ENCODE assay signal across 8 cellular contexts in genomic region chr6:168035098-168035660, GRCh38. TPM values are rescaled to one million over a fixed set of nuclear protein-coding genes. Genes with fewer than 3 reads are reported as not detected.
A peak's percentile ranks its signal among the peaks of the same experiment; 100 is the strongest.
DNase-seq lines count a peak whose midpoint lies in the region; ATAC-seq and TF ChIP-seq lines count a peak whose summit lies in the region.

No MANE protein-coding gene starts in this region.

- H3K4me1 Mint-ChIP-seq in naive thymus-derived CD8-positive, alpha-beta T cell = peaks cover 0 to 16% (median 5%) of the 10 kb centered on the region in 4 donors

- no peak for ATAC-seq in naive thymus-derived CD8-positive, alpha-beta T cell
- ATAC-seq in HG02763 (IDR thresholded peaks at IDR 0.05; ENCODE audit: unreplicated experiment) (no peak), HG03280 (IDR thresholded peaks at IDR 0.05; ENCODE audit: unreplicated experiment) (no peak)

- H3K27me3 Mint-ChIP-seq in naive thymus-derived CD8-positive, alpha-beta T cell = peaks cover 18 to 73% (median 42%) of the 10 kb centered on the region in 5 donors

- peaks cover 0 to 46% (median 17%) of the 10 kb centered on the region in 9 donors for H3K9me3 Mint-ChIP-seq in naive thymus-derived CD8-positive, alpha-beta T cell

- DNase-seq in NCI-H82 (lab: John Stamatoyannopoulos, UW) = peak; percentile 53
- no peak for DNase-seq in NCI-H82 treated with DMSO at 0.1 percent for 48 hours (lab: John Stamatoyannopoulos, UW; ENCODE audit: unreplicated experiment)
- peak; percentile 19 for DNase-seq in RPMI8226
- peak; percentile 89 for DNase-seq in fibroblast of pulmonary artery (ENCODE audit: low read depth)
- DNase-seq in naive thymus-derived CD8-positive, alpha-beta T cell = no peak
- DNase-seq in COLO829 (ENCODE audit: low spot score) = no peak

- peaks cover 5 to 16% (median 15%) of the 10 kb centered on the region in 3 donors for H3K36me3 Mint-ChIP-seq in naive thymus-derived CD8-positive, alpha-beta T cell

- peak overlapping the region; percentile 54 for H3K4me3 ChIP-seq in fibroblast of pulmonary artery (replicated peaks; ENCODE audit: low read depth, low read length)

- peak overlapping the region in 1 of 10 donors; percentile 77 for H3K27ac Mint-ChIP-seq in naive thymus-derived CD8-positive, alpha-beta T cell

- H3K4me3 Mint-ChIP-seq in naive thymus-derived CD8-positive, alpha-beta T cell = peak overlapping the region in 7 of 10 donors; percentile 7 to 72 (median 60)

- no peak for TF ChIP-seq CTCF in fibroblast of pulmonary artery (IDR thresholded peaks at IDR 0.05; ENCODE audit: low read length, missing control alignments)

- POLR2A ChIA-PET in naive thymus-derived CD8-positive, alpha-beta T cell (lab: Charles Lee) = no interaction called here

RNA-seq across cellular contexts. Expression of gene KIF25, which starts 37.7 kb away (rescaled TPM):
- not detected for total RNA-seq in naive thymus-derived CD8-positive, alpha-beta T cell
- not detected for polyA plus RNA-seq in naive thymus-derived CD8-positive, alpha-beta T cell

RNA-seq across cellular contexts. Expression of gene FRMD1, which starts 43.8 kb away (rescaled TPM):
- total RNA-seq in naive thymus-derived CD8-positive, alpha-beta T cell = not detected
- polyA plus RNA-seq in naive thymus-derived CD8-positive, alpha-beta T cell = not detected

Comparison
In these comparisons a context has a peak if more than half of its experiments do, and no peak if none do; other contexts are left out.
1. DNase-seq: peak in NCI-H82 (single experiment), RPMI8226 (single experiment) and fibroblast of pulmonary artery (single experiment); none in NCI-H82 treated with DMSO at 0.1 percent for 48 hours (single experiment), naive thymus-derived CD8-positive, alpha-beta T cell (0 of 10) and COLO829 (single experiment).